Comparison of ENCODE assay signal across 8 cellular contexts in the genomic region with DNA sequence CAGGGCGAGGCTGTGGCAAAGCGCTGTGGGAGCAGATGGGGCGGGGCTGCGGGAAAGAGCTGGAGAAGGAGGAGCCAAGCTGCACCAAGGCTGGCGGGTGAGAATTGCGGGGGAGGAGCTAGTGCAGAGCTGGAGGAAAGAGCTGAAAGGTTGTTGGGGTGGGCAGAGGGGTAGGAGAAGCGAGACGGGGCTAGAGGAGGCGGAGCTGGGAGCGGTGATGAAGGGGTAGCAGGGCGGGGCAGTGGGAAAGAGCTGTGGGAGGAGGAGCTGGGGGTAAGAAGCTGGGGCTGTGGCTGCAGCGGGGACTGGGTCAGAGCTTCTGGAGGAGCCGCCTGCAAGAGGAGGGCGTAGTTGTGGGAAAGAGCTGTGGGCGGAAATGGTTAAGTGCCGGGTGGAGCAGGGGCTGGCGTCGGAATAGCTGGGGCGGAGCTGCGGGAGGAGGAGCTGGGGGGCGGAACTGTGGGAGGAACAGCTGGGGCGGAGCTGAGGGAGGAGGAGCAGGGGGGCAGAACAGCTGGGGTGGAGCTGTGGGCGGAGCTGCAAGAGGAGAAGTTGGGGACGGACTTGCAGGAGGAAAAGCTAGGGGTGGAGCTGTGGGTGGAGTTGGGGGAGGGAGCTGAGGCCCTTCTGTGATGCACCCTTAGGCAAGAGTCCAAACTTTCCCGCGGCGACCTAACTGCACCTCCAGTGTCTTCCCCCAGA. TPM values are rescaled to one million over a fixed set of nuclear protein-coding genes. Genes with fewer than 3 reads are reported as not detected.
A peak's percentile ranks its signal among the peaks of the same experiment; 100 is the strongest.
DNase-seq lines count a peak whose midpoint lies in the region; ATAC-seq and TF ChIP-seq lines count a peak whose summit lies in the region.

No MANE protein-coding gene starts in this region.

- peak; percentile 38 to 43 for TF ChIP-seq POLR2A in uterus (IDR thresholded peaks at IDR 0.05)

- TF ChIP-seq CTCF in ascending aorta (IDR thresholded peaks at IDR 0.05) (peak in 2 of 3 experiments; percentile 58 to 59), uterus (IDR thresholded peaks at IDR 0.05) (peak; percentile 21 to 70 (median 58))

- H3K4me1 ChIP-seq in ascending aorta (peaks cover 0 to 4% of the 10 kb centered on the region in 2 donors), right cardiac atrium (ENCODE audit: control insufficient read depth, insufficient read depth, low read length) (no peaks in the 10 kb centered on the region), uterus (peaks cover 0 to 3% of the 10 kb centered on the region in 2 donors)

- H3K9me3 ChIP-seq in ascending aorta = no peaks in the 10 kb centered on the region
- no peaks in the 10 kb centered on the region for H3K9me3 ChIP-seq in right cardiac atrium (ENCODE audit: control insufficient read depth, low read length)
- no peaks in the 10 kb centered on the region for H3K9me3 ChIP-seq in uterus

- ATAC-seq in GM18499 (IDR thresholded peaks at IDR 0.05; ENCODE audit: insufficient read depth, unreplicated experiment) (peak; percentile 32), HG02938 (IDR thresholded peaks at IDR 0.05; ENCODE audit: unreplicated experiment) (peak; percentile 42), right cardiac atrium (peak; percentile 74 to 82)

- intact Hi-C loops in ascending aorta (cut with DNase I) = no loop called here
- intact Hi-C loops in right cardiac atrium (cut with DNase I) = no loop called here
- intact Hi-C loops in uterus (cut with DNase I; ENCODE audit: low total_unique reads) = no loop called here

- no peaks in the 10 kb centered on the region for H3K27me3 ChIP-seq in ascending aorta
- H3K27me3 ChIP-seq in right cardiac atrium (ENCODE audit: control insufficient read depth, insufficient read depth) = no peaks in the 10 kb centered on the region
- no peaks in the 10 kb centered on the region for H3K27me3 ChIP-seq in uterus

- peak overlapping the region; percentile 85 to 96 for H3K27ac ChIP-seq in ascending aorta
- H3K27ac ChIP-seq in right cardiac atrium (ENCODE audit: low read length) = peak overlapping the region; percentile 100
- H3K27ac ChIP-seq in uterus = peak overlapping the region; percentile 84 to 97

- H3K4me3 ChIP-seq in ascending aorta (peak overlapping the region; percentile 47 to 77), right cardiac atrium (ENCODE audit: low read length) (peak overlapping the region; percentile 69), uterus (peak overlapping the region; percentile 33 to 52)

- under 1% methylated on average over 27 of the region's 27 CpGs for WGBS in right cardiac atrium

- DNase-seq in NCI-H1694 treated with DMSO at 0.1 percent for 48 hours (lab: John Stamatoyannopoulos, UW) = peak; percentile 87
- peak; percentile 73 to 97 (median 88) for DNase-seq in T-helper 2 cell
- peak; percentile 85 to 97 for DNase-seq in ascending aorta (ENCODE audit: low spot score in 2 of 2)
- peak; percentile 95 to 97 (median 97) for DNase-seq in right cardiac atrium
- peak; percentile 90 for DNase-seq in pulmonary artery endothelial cell (ENCODE audit: low read depth, low spot score)
- peak; percentile 94 to 98 for DNase-seq in uterus

- H3K36me3 ChIP-seq in ascending aorta = no peaks in the 10 kb centered on the region
- no peaks in the 10 kb centered on the region for H3K36me3 ChIP-seq in uterus

RNA-seq across cellular contexts. Expression of a gene that starts 1.9 kb away (rescaled TPM):
- total RNA-seq in ascending aorta = 22.8 TPM
- 10 to 100 TPM; 26.4 to 31.2 (median 27.9) TPM for total RNA-seq in right cardiac atrium
- polyA plus RNA-seq in right cardiac atrium = 24.8 TPM
- 26.3 and 29.3 TPM in 2 replicates for total RNA-seq in pulmonary artery endothelial cell
- 10 to 100 TPM in 3 of 4 donors, 1 to 10 TPM in 1; 2.3 to 35.4 (median 13.6) TPM for total RNA-seq in uterus

RNA-seq across cellular contexts. Expression of a gene that starts 10.8 kb away (rescaled TPM):
- total RNA-seq in ascending aorta (not detected), right cardiac atrium (not detected), pulmonary artery endothelial cell (not detected in 2 replicates), uterus (not detected)
- polyA plus RNA-seq in right cardiac atrium = not detected

RNA-seq across cellular contexts. Expression of a gene that starts 59.2 kb away (rescaled TPM):
- total RNA-seq in ascending aorta (not detected), right cardiac atrium (not detected), pulmonary artery endothelial cell (not detected in 2 replicates), uterus (not detected)
- polyA plus RNA-seq in right cardiac atrium = not detected

Comparison
In these comparisons a context has a peak if more than half of its experiments do, and no peak if none do; other contexts are left out.
1. Peak in every context shown above with its lines: DNase-seq, ATAC-seq, H3K4me3 ChIP-seq and H3K27ac ChIP-seq.